In genomic region chr16:82169861-82170845, GRCh38 we compare ENCODE assay signal across 8 cellular contexts. TPM values are rescaled to one million over a fixed set of nuclear protein-coding genes. Genes with fewer than 3 reads are reported as not detected.
A peak's percentile ranks its signal among the peaks of the same experiment; 100 is the strongest.
DNase-seq lines count a peak whose midpoint lies in the region; ATAC-seq and TF ChIP-seq lines count a peak whose summit lies in the region.

Gene MPHOSPH6 (minus strand): TSS chr16:82170224. CDS start chr16:82170175, 49 bp downstream.

- H3K4me1 ChIP-seq in colonic mucosa, result peaks cover 4% of the 10 kb centered on the region

- H3K36me3 ChIP-seq in colonic mucosa, result no peaks in the 10 kb centered on the region

- H3K9ac ChIP-seq in colonic mucosa (ENCODE audit: low read depth in 2 of 2, low read length in 2 of 2), result peak within 1 kb of the TSS; percentile 70 to 76

- intact Hi-C loops in colonic mucosa (cut with DNase I) (loop anchor here (10.0 kb wide), 1 partner anchor 135 kb away; the partner anchor contains the start of gene HSD17B2), left colon (cut with DNase I, micrococcal nuclease) (no loop called here)

- H3K4me3 ChIP-seq in colonic mucosa, result peak within 1 kb of the TSS; percentile 62

- peak within 1 kb of the TSS; percentile 56 for H3K27ac ChIP-seq in colonic mucosa

- H3K9me3 ChIP-seq in colonic mucosa, result no peaks in the 10 kb centered on the region

- TF ChIP-seq CTCF in colonic mucosa (IDR thresholded peaks at IDR 0.05), result no peak

- peak; percentile 96 for ATAC-seq in GM19035 (IDR thresholded peaks at IDR 0.05; ENCODE audit: unreplicated experiment)
- ATAC-seq in HG03342 (IDR thresholded peaks at IDR 0.05; ENCODE audit: unreplicated experiment), result peak; percentile 93
- peak; percentile 99 for ATAC-seq in left colon

- no peaks in the 10 kb centered on the region for H3K27me3 ChIP-seq in colonic mucosa

- peak; percentile 99 for DNase-seq in AG20443 (ENCODE audit: low spot score)
- peak; percentile 74 for DNase-seq in NCI-H510A treated with DMSO at 0.1 percent for 48 hours (lab: John Stamatoyannopoulos, UW)
- DNase-seq in activated CD4-positive, alpha-beta T cell treated with anti-CD3 and anti-CD28 coated beads for 48 hours, result peak; percentile 92
- peak; percentile 91 for DNase-seq in colonic mucosa
- peak; percentile 84 to 93 for DNase-seq in left colon
- peak; percentile 84 to 92 for DNase-seq in stimulated activated CD4-positive, alpha-beta T cell treated with anti-CD3 and anti-CD28 coated beads, Interleukin-1b, Interleukin-23, amount 100 ng/mL, for 4 hours (ENCODE audit: low read depth in 2 of 2)

RNA-seq across cellular contexts. Expression of gene MPHOSPH6, which starts in this region (rescaled TPM):
- 10 to 100 TPM; 18.1 to 22.8 TPM for total RNA-seq in colonic mucosa
- total RNA-seq in left colon, result 10 to 100 TPM; 13.7 to 23.4 TPM

Comparison
In these comparisons a context has a peak if more than half of its experiments do, and no peak if none do; other contexts are left out.
1. Peak in every context shown above with its lines: DNase-seq, ATAC-seq, H3K4me3 ChIP-seq and H3K27ac ChIP-seq.